ENCODE assay signal across 8 cellular contexts in the genomic region with DNA sequence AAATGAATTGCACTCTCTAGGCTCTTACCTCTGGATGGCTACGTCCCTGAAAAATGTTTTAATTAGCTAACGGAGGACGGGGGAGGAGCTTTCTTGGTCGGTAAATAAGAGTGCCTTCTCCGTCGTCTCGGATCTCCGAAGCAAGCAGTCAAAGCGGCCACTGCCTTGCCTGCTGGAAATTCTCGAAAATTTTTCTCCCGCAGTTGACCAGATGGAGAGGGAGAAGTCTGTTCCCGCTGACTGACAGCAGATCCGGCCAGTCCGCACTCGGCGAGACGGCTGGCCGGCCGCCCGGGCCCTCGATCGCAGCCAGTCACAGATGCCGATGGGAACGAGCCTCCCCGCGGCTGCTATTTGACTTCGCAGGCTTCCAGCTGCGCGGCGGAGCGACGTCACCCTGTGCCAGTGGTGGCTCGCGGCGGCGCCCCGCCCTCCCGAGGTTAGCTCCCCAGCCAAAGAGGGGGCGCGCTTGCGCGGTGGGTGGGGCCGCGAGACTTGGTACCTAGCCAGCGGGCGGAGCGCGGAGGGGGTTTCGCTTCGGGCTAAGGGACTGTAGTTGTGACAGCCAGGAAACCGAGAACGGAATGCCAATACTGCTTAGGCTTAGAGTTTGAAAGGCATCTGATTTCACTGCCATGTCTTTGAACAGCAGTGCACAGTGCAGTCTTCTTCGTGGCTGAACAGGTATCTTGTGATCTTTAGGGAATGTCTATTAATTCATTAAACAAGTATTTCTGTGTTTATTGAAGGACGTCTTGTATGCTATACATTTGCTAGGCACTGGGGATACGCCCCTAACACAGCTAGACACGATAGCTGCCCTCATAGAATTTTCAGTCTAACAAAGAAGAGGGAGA. TPM values are rescaled to one million over a fixed set of nuclear protein-coding genes. Genes with fewer than 3 reads are reported as not detected.
DNase-seq lines count a peak whose midpoint lies in the region; ATAC-seq and TF ChIP-seq lines count a peak whose summit lies in the region.

Gene PPM1K (minus strand): TSS at position 184 of the 857 bp plus-strand sequence. CDS start 5,978 bp downstream, outside the sequence.

- peaks cover 8% of the 10 kb centered on the region; the same call in 1 of the 2 replicates for H3F3A ChIP-seq in GM23338 (replicated peaks; ENCODE audit: low read depth)

- peak within 1 kb of the TSS; percentile 86 for H3K4me2 ChIP-seq in GM23338

- H3K9me3 Mint-ChIP-seq in GM23338 (no peaks in the 10 kb centered on the region), naive B cell (peaks cover 0 to 7% (median under 1%) of the 10 kb centered on the region in 7 donors)
- H3K9me3 Mint-ChIP-seq in stimulated activated memory B cell treated with anti-CD40 and anti-IgM and Interleukin-4, amounts not matched to agents 10 μg/mL and 1 μg/mL and 100 μg/mL, for 72 hours = no peaks in the 10 kb centered on the region

- peak; percentile 94 for ATAC-seq in GM23338
- peak; percentile 80 to 81 for ATAC-seq in naive B cell (ENCODE audit: low read depth in 2 of 2)
- peak; percentile 97 for ATAC-seq in stimulated activated memory B cell treated with anti-CD40 and anti-IgM and Interleukin-4, amounts not matched to agents 10 μg/mL and 1 μg/mL and 100 μg/mL, for 72 hours

- H3K4me3 Mint-ChIP-seq in GM23338 (peak within 1 kb of the TSS; percentile 94), naive B cell (peak within 1 kb of the TSS; percentile 91 to 100 (median 98))
- peak within 1 kb of the TSS; percentile 92 for H3K4me3 Mint-ChIP-seq in stimulated activated memory B cell treated with anti-CD40 and anti-IgM and Interleukin-4, amounts not matched to agents 10 μg/mL and 1 μg/mL and 100 μg/mL, for 72 hours

- TF ChIP-seq CTCF in GM23338 (conservative IDR thresholded peaks at IDR 0.05; ENCODE audit: low read depth in 2 of 2) = peak in 1 of 2 experiments; percentile 29; a peak in 2 of 4 replicates

- H3K36me3 ChIP-seq in GM23338 (ENCODE audit: insufficient read depth) = no peaks in the 10 kb centered on the region

- H3K27me3 ChIP-seq in GM23338 (ENCODE audit: insufficient read depth) = peaks cover 32% of the 10 kb centered on the region

- H3K27me3 Mint-ChIP-seq in GM23338 (ENCODE audit: insufficient read depth, low read depth, poor library complexity) (peaks cover 20% of the 10 kb centered on the region), naive B cell (no peaks in the 10 kb centered on the region)
- no peaks in the 10 kb centered on the region for H3K27me3 Mint-ChIP-seq in stimulated activated memory B cell treated with anti-CD40 and anti-IgM and Interleukin-4, amounts not matched to agents 10 μg/mL and 1 μg/mL and 100 μg/mL, for 72 hours

- peak within 1 kb of the TSS; percentile 97 for H2AFZ ChIP-seq in GM23338

- H3K4me1 Mint-ChIP-seq in GM23338 = peaks cover 16% of the 10 kb centered on the region; the same call in 2 of the 3 replicates
- H3K4me1 Mint-ChIP-seq in naive B cell = peaks cover 32 to 47% (median 40%) of the 10 kb centered on the region in 3 donors
- peaks cover 45% of the 10 kb centered on the region for H3K4me1 Mint-ChIP-seq in stimulated activated memory B cell treated with anti-CD40 and anti-IgM and Interleukin-4, amounts not matched to agents 10 μg/mL and 1 μg/mL and 100 μg/mL, for 72 hours

- H3K79me2 ChIP-seq in GM23338 (replicated peaks; ENCODE audit: insufficient read depth) = no peaks in the 10 kb centered on the region; the same call in none of the 2 replicates

- H3K27ac Mint-ChIP-seq in GM23338 = peak within 1 kb of the TSS; percentile 96
- H3K27ac Mint-ChIP-seq in naive B cell = peak within 1 kb of the TSS; percentile 98 to 100 (median 99)
- peak within 1 kb of the TSS; percentile 100 for H3K27ac Mint-ChIP-seq in stimulated activated memory B cell treated with anti-CD40 and anti-IgM and Interleukin-4, amounts not matched to agents 10 μg/mL and 1 μg/mL and 100 μg/mL, for 72 hours

- H3K9me2 ChIP-seq in GM23338 (ENCODE audit: insufficient read depth) = no peaks in the 10 kb centered on the region

- no peaks in the 10 kb centered on the region; the same call in 2 of the 3 replicates for H3K36me3 Mint-ChIP-seq in GM23338 (ENCODE audit: low read depth)
- H3K36me3 Mint-ChIP-seq in naive B cell = peaks cover 0 to 8% of the 10 kb centered on the region in 2 donors
- H3K36me3 Mint-ChIP-seq in stimulated activated memory B cell treated with anti-CD40 and anti-IgM and Interleukin-4, amounts not matched to agents 10 μg/mL and 1 μg/mL and 100 μg/mL, for 72 hours = peaks cover 19% of the 10 kb centered on the region

- H3K4me1 ChIP-seq in GM23338 (ENCODE audit: insufficient read depth) = peaks cover 13% of the 10 kb centered on the region

- DNase-seq in Daoy (ENCODE audit: low read depth) (peak; percentile 96), GM23338 (ENCODE audit: low spot score) (peak; percentile 99), LHCN-M2 (ENCODE audit: low read depth) (peak; percentile 98), RPMI8226 (peak; percentile 98), fibroblast of gingiva (ENCODE audit: low read depth) (peak; percentile 99), naive B cell (peak; percentile 100)
- DNase-seq in activated T-helper 1 cell treated with anti-CD3 and anti-CD28 coated beads, Interleukin-2, amount 50 U/mL, for 16 hours (ENCODE audit: low read depth in 1 of 2, low spot score in 1 of 2) = peak; percentile 99

- H3K4me3 ChIP-seq in GM23338 = peak within 1 kb of the TSS; percentile 75

- peak within 1 kb of the TSS; percentile 97 for H3K27ac ChIP-seq in GM23338 (ENCODE audit: low read depth)

- peaks cover 3% of the 10 kb centered on the region for H4K20me1 ChIP-seq in GM23338 (replicated peaks; ENCODE audit: insufficient read depth)

TF ChIP-seq in GM23338, 12 proteins besides CTCF, POLR2A, EP300 and RAD21 (continues in another document):
- no peak for TF ChIP-seq ZNF331 (CRISPR knock-in tag; IDR thresholded peaks at IDR 0.05; ENCODE audit: low read depth)
- TF ChIP-seq EZH2 (IDR thresholded peaks at IDR 0.05; ENCODE audit: low read depth, unreplicated experiment) = no peak
- TF ChIP-seq JUNB (IDR thresholded peaks at IDR 0.05; ENCODE audit: unreplicated experiment) = no peak
- no peak for TF ChIP-seq ZNF462 (CRISPR knock-in tag; IDR thresholded peaks at IDR 0.05)
- TF ChIP-seq EZH2phosphoT487 (IDR thresholded peaks at IDR 0.05; ENCODE audit: unreplicated experiment) = no peak

RNA-seq across cellular contexts. Expression of gene PPM1K, which starts in this region (rescaled TPM):
- 3.4 and 12.1 TPM in 2 replicates for total RNA-seq in Daoy (2014; rRNA removed; shearing (Covaris generic))
- 11.7 and 12.0 TPM in 2 replicates for total RNA-seq in GM23338 (2014; rRNA removed; shearing (Covaris generic))
- polyA plus RNA-seq in GM23338 (2016; fragmentation: Nextera tagmentation; extraction: Ambion mirVana) = 9.1 and 11.1 TPM in 2 replicates
- 7.4 and 8.9 TPM in 2 replicates for total RNA-seq in LHCN-M2 (2014; rRNA removed)
- 3.0 TPM for polyA plus RNA-seq in LHCN-M2 (2012)
- polyA plus RNA-seq in naive B cell (ENCODE audit: low read depth in 6 of 6) = 100 to 1,000 TPM; 136 to 193 (median 169) TPM

Comparison
In these comparisons a context has a peak if more than half of its experiments do, and no peak if none do; other contexts are left out.
1. Peak in every context shown above with its lines: DNase-seq, ATAC-seq, H3K4me3 ChIP-seq and H3K27ac ChIP-seq.
2. RNA of gene PPM1K (polyA plus RNA-seq): 136 to 193 TPM in naive B cell; 9.1 to 11.1 TPM in GM23338; every median in the first group is over 10 times any median in the second.